2 cellular contexts compared by ENCODE assay signal in the genomic region with DNA sequence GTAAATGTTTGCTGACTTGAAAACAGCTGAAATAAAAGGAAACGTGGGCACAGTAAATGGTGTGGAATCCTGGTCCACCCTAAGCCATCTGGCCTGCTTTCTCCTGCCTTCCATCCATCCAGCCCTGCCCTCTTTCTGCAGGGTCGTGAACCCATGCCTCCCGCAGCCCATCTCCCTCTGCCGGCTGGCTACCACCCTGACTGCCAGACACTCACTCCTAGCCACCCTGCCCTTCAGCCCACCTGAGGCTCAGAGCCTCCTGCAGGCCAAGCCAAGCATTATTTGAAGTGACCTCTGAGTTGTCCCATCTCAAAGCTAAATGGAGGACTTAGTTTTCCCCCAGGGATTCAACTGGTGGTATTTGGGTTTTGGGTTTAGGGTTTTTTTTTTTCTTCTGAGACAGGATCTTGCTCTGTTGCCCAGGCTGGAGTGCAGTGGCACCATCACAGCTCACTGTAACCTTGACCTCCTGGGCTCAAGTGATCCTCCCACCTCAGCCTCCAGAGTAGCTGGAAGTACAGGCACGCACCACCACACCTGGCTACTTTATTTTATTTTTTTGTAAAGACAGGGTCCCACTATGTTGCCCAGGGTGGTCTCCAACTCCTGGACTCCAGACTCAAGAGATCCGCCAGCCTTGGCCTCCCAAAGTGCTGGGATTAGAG.
TF ChIP-seq lines count a peak whose summit lies in the region.

No MANE protein-coding gene starts in this region.

TF ChIP-seq in HEK293, 187 proteins besides CTCF, POLR2A, EP300 and RAD21:
- TF ChIP-seq ZNF670 (tag by site-specific recombination; IDR thresholded peaks at IDR 0.05; ENCODE audit: low read depth) = no peak
- 0 out of 2 replicates have a peak, but pooled peaks have one; percentile 30 for TF ChIP-seq ZNF121 (tag by site-specific recombination; IDR thresholded peaks at IDR 0.05)
- TF ChIP-seq, protein P1, sequence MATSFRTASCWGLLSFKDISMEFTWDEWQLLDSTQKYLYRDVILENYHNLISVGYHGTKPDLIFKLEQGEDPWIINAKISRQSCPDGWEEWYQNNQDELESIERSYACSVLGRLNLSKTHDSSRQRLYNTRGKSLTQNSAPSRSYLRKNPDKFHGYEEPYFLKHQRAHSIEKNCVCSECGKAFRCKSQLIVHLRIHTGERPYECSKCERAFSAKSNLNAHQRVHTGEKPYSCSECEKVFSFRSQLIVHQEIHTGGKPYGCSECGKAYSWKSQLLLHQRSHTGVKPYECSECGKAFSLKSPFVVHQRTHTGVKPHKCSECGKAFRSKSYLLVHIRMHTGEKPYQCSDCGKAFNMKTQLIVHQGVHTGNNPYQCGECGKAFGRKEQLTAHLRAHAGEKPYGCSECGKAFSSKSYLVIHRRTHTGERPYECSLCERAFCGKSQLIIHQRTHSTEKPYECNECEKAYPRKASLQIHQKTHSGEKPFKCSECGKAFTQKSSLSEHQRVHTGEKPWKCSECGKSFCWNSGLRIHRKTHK (tag by site-specific recombination; IDR thresholded peaks at IDR 0.05) = no peak

TF ChIP-seq in H1, 55 proteins besides CTCF, POLR2A, EP300 and RAD21:
- no peak for TF ChIP-seq SP1 (IDR thresholded peaks at IDR 0.05; ENCODE audit: low read depth, low read length)
- TF ChIP-seq KDM4A (IDR thresholded peaks at IDR 0.05; ENCODE audit: low read depth, low read length, severe bottlenecking) = no peak
- no peak for TF ChIP-seq CBX8 (IDR thresholded peaks at IDR 0.05; ENCODE audit: borderline replicate concordance, low read depth, low read length)
